8 cellular contexts compared by ENCODE assay signal in the genomic region with DNA sequence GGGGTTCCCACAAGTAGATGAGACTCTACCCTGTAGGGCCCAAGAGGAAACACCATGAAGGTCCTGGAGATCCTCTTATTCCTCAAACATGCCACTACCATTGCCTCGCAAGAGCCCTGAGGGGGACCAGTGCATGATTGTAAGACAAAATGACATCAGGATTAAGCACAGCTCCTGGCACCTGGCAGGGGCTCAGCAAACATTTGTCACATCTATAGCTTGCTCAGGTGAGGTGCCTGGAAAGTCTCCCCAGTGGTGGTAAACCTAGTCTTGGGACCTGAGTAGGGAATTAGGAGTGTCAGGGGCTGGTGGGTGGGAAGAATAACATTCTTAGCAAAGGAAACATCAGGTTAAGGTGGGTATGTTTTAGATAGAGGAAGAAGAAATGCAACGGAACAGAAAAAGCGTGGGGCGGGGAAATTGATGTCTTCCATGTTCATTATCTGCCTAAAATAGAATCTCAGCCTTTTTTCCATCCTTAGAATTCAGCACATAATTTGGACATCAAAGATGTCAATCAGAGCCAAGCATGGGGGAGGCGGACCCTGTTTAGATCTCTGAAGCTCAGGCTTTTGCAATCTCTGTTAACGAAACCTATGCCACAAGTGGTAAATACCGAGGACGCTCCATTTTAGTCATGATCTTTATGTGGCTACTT. TPM values are rescaled to one million over a fixed set of nuclear protein-coding genes. Genes with fewer than 3 reads are reported as not detected.
A peak's percentile ranks its signal among the peaks of the same experiment; 100 is the strongest.
DNase-seq lines count a peak whose midpoint lies in the region; ATAC-seq and TF ChIP-seq lines count a peak whose summit lies in the region.

No MANE protein-coding gene starts in this region.

- no peak for TF ChIP-seq POLR2A in heart left ventricle (IDR thresholded peaks at IDR 0.05)

- CTCF ChIA-PET in activated CD4-positive, alpha-beta memory T cell treated with anti-CD3 and anti-CD28 coated beads, Interleukin-2, amount 10 ng/mL, durations not matched to agents 7 days and 5 days (lab: Charles Lee): interaction anchor here (1.0 kb wide), 1 partner anchor 28 kb away, joined by 3 read pairs; no protein-coding TSS in a partner anchor

- WGBS in heart left ventricle, 4 donors: 14 to 19% (median 16%) methylated on average over 8 of the region's 8 CpGs

- H3K36me3 ChIP-seq in heart left ventricle (no peaks in the 10 kb centered on the region), iPS-15b (ENCODE audit: control insufficient read depth, insufficient read depth, low read length) (no peaks in the 10 kb centered on the region)

- H3K9me3 Mint-ChIP-seq in activated CD4-positive, alpha-beta memory T cell treated with anti-CD3 and anti-CD28 coated beads, Interleukin-2, amount 10 ng/mL, durations not matched to agents 7 days and 5 days: no peaks in the 10 kb centered on the region
- H3K9me3 Mint-ChIP-seq in stimulated activated naive CD8-positive, alpha-beta T cell treated with anti-CD3 and anti-CD28 coated beads, Interleukin-15, amount 100 ng/mL, for 72 hours: no peaks in the 10 kb centered on the region

- peak overlapping the region in 10 of 12 donors; percentile 65 to 85 (median 74) for H3K27ac ChIP-seq in heart left ventricle

- H3K4me1 Mint-ChIP-seq in activated CD4-positive, alpha-beta memory T cell treated with anti-CD3 and anti-CD28 coated beads, Interleukin-2, amount 10 ng/mL, durations not matched to agents 7 days and 5 days: peaks cover 19% of the 10 kb centered on the region
- peaks cover 27% of the 10 kb centered on the region for H3K4me1 Mint-ChIP-seq in stimulated activated naive CD8-positive, alpha-beta T cell treated with anti-CD3 and anti-CD28 coated beads, Interleukin-15, amount 100 ng/mL, for 72 hours

- POLR2A ChIA-PET in activated CD4-positive, alpha-beta memory T cell treated with anti-CD3 and anti-CD28 coated beads, Interleukin-2, amount 10 ng/mL, durations not matched to agents 7 days and 5 days (lab: Charles Lee): interaction anchor here (0.7 to 2.1 kb wide), 9 partner anchors 11 to 92 kb away, joined by 3 to 13 read pairs (median 5); a partner anchor contains a TSS

- H3K4me3 ChIP-seq in heart left ventricle (peak overlapping the region; percentile 41 to 87 (median 68)), iPS-15b (ENCODE audit: low read depth, low read length) (peak overlapping the region; percentile 79)

- no peaks in the 10 kb centered on the region for H3K27me3 ChIP-seq in heart left ventricle
- peaks cover 17% of the 10 kb centered on the region for H3K27me3 ChIP-seq in iPS-15b (ENCODE audit: control insufficient read depth, insufficient read depth, low read length)

- H3K4me1 ChIP-seq in heart left ventricle: peaks cover 0 to 18% (median 8%) of the 10 kb centered on the region in 12 donors
- peaks cover 6% of the 10 kb centered on the region for H3K4me1 ChIP-seq in iPS-15b (ENCODE audit: control insufficient read depth, insufficient read depth, low read length)

- intact Hi-C loops in heart left ventricle (cut with DNase I) (loop anchor here in 5 of 10 donors (1.0 to 10.0 kb wide), 7 partner anchors 80 to 204 kb away; a partner anchor contains a TSS), left ventricle myocardium superior (cut with micrococcal nuclease) (no loop called here)

- H3K27ac Mint-ChIP-seq in activated CD4-positive, alpha-beta memory T cell treated with anti-CD3 and anti-CD28 coated beads, Interleukin-2, amount 10 ng/mL, durations not matched to agents 7 days and 5 days: peak overlapping the region; percentile 82
- H3K27ac Mint-ChIP-seq in stimulated activated naive CD8-positive, alpha-beta T cell treated with anti-CD3 and anti-CD28 coated beads, Interleukin-15, amount 100 ng/mL, for 72 hours: peak overlapping the region; percentile 89 to 91

- H3K4me3 Mint-ChIP-seq in activated CD4-positive, alpha-beta memory T cell treated with anti-CD3 and anti-CD28 coated beads, Interleukin-2, amount 10 ng/mL, durations not matched to agents 7 days and 5 days: peak overlapping the region; percentile 90
- H3K4me3 Mint-ChIP-seq in stimulated activated naive CD8-positive, alpha-beta T cell treated with anti-CD3 and anti-CD28 coated beads, Interleukin-15, amount 100 ng/mL, for 72 hours: peak overlapping the region; percentile 89 to 90

- no peak for TF ChIP-seq CTCF in heart left ventricle (IDR thresholded peaks at IDR 0.05)

- peaks cover 16% of the 10 kb centered on the region for H3K27me3 Mint-ChIP-seq in activated CD4-positive, alpha-beta memory T cell treated with anti-CD3 and anti-CD28 coated beads, Interleukin-2, amount 10 ng/mL, durations not matched to agents 7 days and 5 days
- H3K27me3 Mint-ChIP-seq in stimulated activated naive CD8-positive, alpha-beta T cell treated with anti-CD3 and anti-CD28 coated beads, Interleukin-15, amount 100 ng/mL, for 72 hours: peaks cover 26% of the 10 kb centered on the region

- peak overlapping the region; percentile 65 for H3K9ac ChIP-seq in iPS-15b (ENCODE audit: low read depth, low read length)

- DNase-seq in heart left ventricle: no peak
- DNase-seq in left ventricle myocardium superior: no peak
- DNase-seq in activated CD4-positive, alpha-beta memory T cell treated with anti-CD3 and anti-CD28 coated beads, Interleukin-2, amount 10 ng/mL, durations not matched to agents 7 days and 5 days: peak; percentile 18
- DNase-seq in stimulated activated naive CD8-positive, alpha-beta T cell treated with anti-CD3 and anti-CD28 coated beads, Interleukin-15, amount 100 ng/mL, for 72 hours: peak; percentile 17 to 22
- no peak for DNase-seq in AG08395 (ENCODE audit: low spot score)
- no peak for DNase-seq in activated CD4-positive, alpha-beta T cell treated with anti-CD3 and anti-CD28 coated beads, Interleukin-2, amount 50 U/mL, for 4 hours

- H3K36me3 Mint-ChIP-seq in activated CD4-positive, alpha-beta memory T cell treated with anti-CD3 and anti-CD28 coated beads, Interleukin-2, amount 10 ng/mL, durations not matched to agents 7 days and 5 days (ENCODE audit: low read depth): no peaks in the 10 kb centered on the region

- no peaks in the 10 kb centered on the region for H3K9me3 ChIP-seq in heart left ventricle
- H3K9me3 ChIP-seq in iPS-15b (ENCODE audit: control insufficient read depth, insufficient read depth, low read length): no peaks in the 10 kb centered on the region

- ATAC-seq in heart left ventricle (no peak), left ventricle myocardium superior (no peak), GM21529 (IDR thresholded peaks at IDR 0.05; ENCODE audit: unreplicated experiment) (no peak)
- no peak for ATAC-seq in stimulated activated naive CD8-positive, alpha-beta T cell treated with anti-CD3 and anti-CD28 coated beads, Interleukin-15, amount 100 ng/mL, for 72 hours

RNA-seq across cellular contexts. Expression of a gene that starts 0.9 kb away (rescaled TPM):
- 10 to 100 TPM in 1 of 9 donors, 1 to 10 TPM in 8; 6.3 to 10.0 (median 7.5) TPM for total RNA-seq in heart left ventricle
- polyA plus RNA-seq in heart left ventricle: 1 to 10 TPM; 2.5 to 2.8 TPM
- 3.2 TPM for total RNA-seq in left ventricle myocardium superior
- total RNA-seq in activated CD4-positive, alpha-beta memory T cell treated with anti-CD3 and anti-CD28 coated beads, Interleukin-2, amount 10 ng/mL, durations not matched to agents 7 days and 5 days: 10 to 100 TPM; 17.3 to 17.5 TPM

Comparison
In these comparisons a context has a peak if more than half of its experiments do, and no peak if none do; other contexts are left out.
1. DNase-seq: peak in activated CD4-positive, alpha-beta memory T cell treated with anti-CD3 and anti-CD28 coated beads, Interleukin-2, amount 10 ng/mL, durations not matched to agents 7 days and 5 days (single experiment) and stimulated activated naive CD8-positive, alpha-beta T cell treated with anti-CD3 and anti-CD28 coated beads, Interleukin-15, amount 100 ng/mL, for 72 hours (2 of 2); none in heart left ventricle (0 of 5), left ventricle myocardium superior (single experiment), AG08395 (single experiment) and activated CD4-positive, alpha-beta T cell treated with anti-CD3 and anti-CD28 coated beads, Interleukin-2, amount 50 U/mL, for 4 hours (0 of 2).